In genomic region chr6:130936933-130937332, GRCh38 we compare ENCODE assay signal across 1 cellular context.
TF ChIP-seq lines count a peak whose summit lies in the region.

No MANE protein-coding gene starts in this region.

TF ChIP-seq in HepG2, 621 proteins besides CTCF, POLR2A, EP300 and RAD21 (continued from another document and continues in another):
- TF ChIP-seq ZBED4 (CRISPR knock-in tag; IDR thresholded peaks at IDR 0.05; ENCODE audit: borderline replicate concordance) = no peak
- TF ChIP-seq ATF3 (CRISPR knock-in tag; IDR thresholded peaks at IDR 0.05) = no peak
- TF ChIP-seq ZNF605 (CRISPR knock-in tag; IDR thresholded peaks at IDR 0.05) = no peak
- no peak for TF ChIP-seq CREB1 (IDR thresholded peaks at IDR 0.05)
- TF ChIP-seq CREB1 (CRISPR knock-in tag; IDR thresholded peaks at IDR 0.05) = no peak
- no peak for TF ChIP-seq MXD4 (CRISPR knock-in tag; IDR thresholded peaks at IDR 0.05)
- no peak for TF ChIP-seq ZNF607 (CRISPR knock-in tag; IDR thresholded peaks at IDR 0.05; ENCODE audit: borderline replicate concordance)
- TF ChIP-seq BCL6 (CRISPR knock-in tag; IDR thresholded peaks at IDR 0.05) = peak; percentile 32; the same call in 1 of the 2 replicates
- TF ChIP-seq FOSL1 (CRISPR knock-in tag; IDR thresholded peaks at IDR 0.05; ENCODE audit: borderline replicate concordance) = no peak
- no peak for TF ChIP-seq TGIF2 (CRISPR knock-in tag; IDR thresholded peaks at IDR 0.05)
- no peak for TF ChIP-seq ZNF335 (CRISPR knock-in tag; IDR thresholded peaks at IDR 0.05)
- no peak for TF ChIP-seq AHDC1 (CRISPR knock-in tag; IDR thresholded peaks at IDR 0.05; ENCODE audit: borderline replicate concordance)
- TF ChIP-seq ZFP36L2 (CRISPR knock-in tag; IDR thresholded peaks at IDR 0.05) = no peak
- TF ChIP-seq CCDC6 (CRISPR knock-in tag; IDR thresholded peaks at IDR 0.05) = no peak
- no peak for TF ChIP-seq ZNF652 (CRISPR knock-in tag; IDR thresholded peaks at IDR 0.05; ENCODE audit: borderline replicate concordance, low read depth)
- TF ChIP-seq RFXAP (CRISPR knock-in tag; IDR thresholded peaks at IDR 0.05; ENCODE audit: borderline replicate concordance) = no peak
- TF ChIP-seq MTA1 (CRISPR knock-in tag; IDR thresholded peaks at IDR 0.05; ENCODE audit: borderline replicate concordance) = no peak
- TF ChIP-seq NR2F6 (IDR thresholded peaks at IDR 0.05) = no peak
- TF ChIP-seq NR2F6 (CRISPR knock-in tag; IDR thresholded peaks at IDR 0.05) = 0 out of 2 replicates have a peak, but pooled peaks have one; percentile 15
- no peak for TF ChIP-seq ZFX (CRISPR knock-in tag; IDR thresholded peaks at IDR 0.05; ENCODE audit: low read depth)
- TF ChIP-seq GMEB1 (CRISPR knock-in tag; IDR thresholded peaks at IDR 0.05; ENCODE audit: borderline replicate concordance) = no peak
- no peak for TF ChIP-seq HDAC2 (CRISPR knock-in tag; IDR thresholded peaks at IDR 0.05)
- TF ChIP-seq ZNF775 (CRISPR knock-in tag; IDR thresholded peaks at IDR 0.05; ENCODE audit: borderline replicate concordance) = no peak
- TF ChIP-seq MEIS1 (CRISPR knock-in tag; IDR thresholded peaks at IDR 0.05; ENCODE audit: borderline replicate concordance) = no peak
- TF ChIP-seq BRF2 (CRISPR knock-in tag; IDR thresholded peaks at IDR 0.05) = no peak
- TF ChIP-seq FOXC1 (CRISPR knock-in tag; IDR thresholded peaks at IDR 0.05; ENCODE audit: borderline replicate concordance) = no peak
- no peak for TF ChIP-seq TAF15 (IDR thresholded peaks at IDR 0.05; ENCODE audit: low read depth, low read length, poor library complexity, severe bottlenecking)
- no peak for TF ChIP-seq BCLAF1 (IDR thresholded peaks at IDR 0.05)
- peak; percentile 68 for TF ChIP-seq ZNF644 (CRISPR knock-in tag; IDR thresholded peaks at IDR 0.05; ENCODE audit: low read depth)
- no peak for TF ChIP-seq KLF12 (CRISPR knock-in tag; IDR thresholded peaks at IDR 0.05; ENCODE audit: borderline replicate concordance)
- TF ChIP-seq ZNF670 (CRISPR knock-in tag; IDR thresholded peaks at IDR 0.05; ENCODE audit: borderline replicate concordance) = no peak
- TF ChIP-seq NFATC3 (CRISPR knock-in tag; IDR thresholded peaks at IDR 0.05) = no peak
- no peak for TF ChIP-seq ZNF235 (CRISPR knock-in tag; IDR thresholded peaks at IDR 0.05; ENCODE audit: borderline replicate concordance)
- no peak for TF ChIP-seq HMG20A (CRISPR knock-in tag; IDR thresholded peaks at IDR 0.05; ENCODE audit: borderline replicate concordance)
- 0 out of 2 replicates have a peak, but pooled peaks have one; percentile 10 for TF ChIP-seq KDM1A (CRISPR knock-in tag; IDR thresholded peaks at IDR 0.05)
- TF ChIP-seq GABPA (IDR thresholded peaks at IDR 0.05; ENCODE audit: low read depth, low read length) = no peak
- no peak for TF ChIP-seq GABPA (CRISPR knock-in tag; IDR thresholded peaks at IDR 0.05; ENCODE audit: low read depth)
- TF ChIP-seq ZNF263 (CRISPR knock-in tag; IDR thresholded peaks at IDR 0.05) = no peak
- TF ChIP-seq HNF4A (CRISPR knock-in tag; IDR thresholded peaks at IDR 0.05) = peak; percentile 78
- TF ChIP-seq POLR2G (IDR thresholded peaks at IDR 0.05; ENCODE audit: low read depth, low read length) = no peak
- no peak for TF ChIP-seq CENPT (CRISPR knock-in tag; IDR thresholded peaks at IDR 0.05; ENCODE audit: low read depth)
- TF ChIP-seq ZMYM2 (CRISPR knock-in tag; IDR thresholded peaks at IDR 0.05) = no peak
- TF ChIP-seq ZNF749 (CRISPR knock-in tag; IDR thresholded peaks at IDR 0.05; ENCODE audit: borderline replicate concordance) = no peak
- no peak for TF ChIP-seq ZNF776 (CRISPR knock-in tag; IDR thresholded peaks at IDR 0.05)
- TF ChIP-seq PHF8 (CRISPR knock-in tag; IDR thresholded peaks at IDR 0.05) = 0 out of 2 replicates have a peak, but pooled peaks have one; percentile 9
- no peak for TF ChIP-seq ZNF136 (CRISPR knock-in tag; IDR thresholded peaks at IDR 0.05; ENCODE audit: low read depth)
- peak; percentile 94 for TF ChIP-seq HOMEZ (CRISPR knock-in tag; IDR thresholded peaks at IDR 0.05; ENCODE audit: low read depth)
- no peak for TF ChIP-seq ARHGAP35 (CRISPR knock-in tag; IDR thresholded peaks at IDR 0.05; ENCODE audit: borderline replicate concordance)
- TF ChIP-seq ZNF564 (CRISPR knock-in tag; IDR thresholded peaks at IDR 0.05) = no peak
- TF ChIP-seq MLLT10 (CRISPR knock-in tag; IDR thresholded peaks at IDR 0.05) = no peak
- no peak for TF ChIP-seq ZBTB2 (CRISPR knock-in tag; IDR thresholded peaks at IDR 0.05; ENCODE audit: low read depth)
- TF ChIP-seq ZNF629 (CRISPR knock-in tag; conservative IDR thresholded peaks at IDR 0.05) = no peak; the same call in 1 of the 2 replicates
- no peak for TF ChIP-seq SOX13 (IDR thresholded peaks at IDR 0.05)
- peak in 1 of 2 experiments; percentile 59; a peak in 2 of 4 replicates for TF ChIP-seq SOX13 (CRISPR knock-in tag; conservative IDR thresholded peaks at IDR 0.05 in 1 of 2, IDR thresholded peaks at IDR 0.05 in 1 of 2)
